In the genomic region with DNA sequence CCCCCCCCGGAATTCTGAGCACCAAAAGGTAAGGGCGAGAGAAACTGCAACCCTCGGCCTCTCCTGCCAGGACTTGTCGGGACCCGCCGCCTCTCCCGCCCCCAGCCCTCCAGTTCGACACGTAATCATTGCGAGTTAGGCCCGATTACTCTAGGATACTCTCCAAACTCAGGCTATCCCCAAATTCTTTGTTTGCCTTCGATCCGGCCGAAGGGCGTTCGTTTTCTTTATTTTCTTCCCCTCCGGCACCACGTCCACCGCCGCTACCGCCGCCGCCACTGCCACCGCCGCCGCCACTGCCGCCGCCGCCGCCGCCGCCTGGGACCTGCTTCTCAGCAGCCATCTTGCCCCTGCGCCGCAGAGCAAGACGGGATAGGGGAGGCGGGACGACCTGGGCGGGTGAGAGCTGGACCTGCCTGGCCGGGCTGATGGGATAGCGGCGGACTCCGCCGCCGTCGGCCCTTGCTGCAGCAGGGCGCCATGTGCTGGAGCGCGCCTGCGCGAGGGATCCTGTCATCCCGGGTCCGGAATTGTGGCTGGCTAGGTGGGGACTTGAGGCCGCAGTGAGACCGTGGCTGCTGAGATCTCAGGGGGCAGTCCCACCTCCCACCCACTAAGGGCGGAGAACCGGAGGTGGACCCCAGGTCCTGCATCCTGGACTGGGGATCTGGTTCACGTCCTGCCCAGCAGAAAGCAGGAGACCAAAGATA, we compare ENCODE assay signal across 8 cellular contexts. TPM values are rescaled to one million over a fixed set of nuclear protein-coding genes. Genes with fewer than 3 reads are reported as not detected.
A peak's percentile ranks its signal among the peaks of the same experiment; 100 is the strongest.
DNase-seq lines count a peak whose midpoint lies in the region; ATAC-seq and TF ChIP-seq lines count a peak whose summit lies in the region.

A gene (minus strand): TSS at position 369 of the 710 bp plus-strand sequence. CDS start 26 bp downstream, at position 343.

- TF ChIP-seq CTCF in Caco-2 (IDR thresholded peaks at IDR 0.05; ENCODE audit: insufficient read depth in 1 of 2, low read depth in 1 of 2, low read length in 1 of 2, severe bottlenecking in 1 of 2, unreplicated experiment in 1 of 2) (no peak), epithelial cell of esophagus (IDR thresholded peaks at IDR 0.05; ENCODE audit: insufficient read depth, low read depth, low read length, missing control alignments) (no peak), mucosa of descending colon (IDR thresholded peaks at IDR 0.05) (no peak)

- no peaks in the 10 kb centered on the region; the same call in none of the 2 replicates for H3K27me3 ChIP-seq in Caco-2 (replicated peaks; ENCODE audit: control insufficient read depth, insufficient read depth, low read length)

- BruUV-seq in Caco-2 (replicated peaks; lab: Mats Ljungman, UMichigan) = no TSS peak

- ATAC-seq in GM21423 (IDR thresholded peaks at IDR 0.05; ENCODE audit: unreplicated experiment) (peak; percentile 93), mucosa of descending colon (peak; percentile 99)

- H3K36me3 ChIP-seq in Caco-2 (ENCODE audit: control insufficient read depth, insufficient read depth, low read length) (no peaks in the 10 kb centered on the region), mucosa of descending colon (ENCODE audit: low read depth) (no peaks in the 10 kb centered on the region)

- intact Hi-C loops in Caco-2 (cut with micrococcal nuclease; ENCODE audit: unreplicated experiment) = loop anchor here (1.0 kb wide), 1 partner anchor 66 kb away; no protein-coding TSS in a partner anchor
- intact Hi-C loops in mucosa of descending colon (cut with DNase I, micrococcal nuclease) = no loop called here

- H3K27ac Mint-ChIP-seq in Caco-2 (ENCODE audit: unreplicated experiment) = peak within 1 kb of the TSS; percentile 91

- CTCF ChIA-PET in Caco-2 (lab: Charles Lee) = interaction anchor here (0.6 to 1.0 kb wide), 3 partner anchors 35 to 82 kb away, joined by 3 to 4 read pairs (median 3); no protein-coding TSS in a partner anchor

- H3K9me3 Mint-ChIP-seq in Caco-2 (ENCODE audit: unreplicated experiment) = no peaks in the 10 kb centered on the region

- H3K4me3 Mint-ChIP-seq in Caco-2 (ENCODE audit: unreplicated experiment) = peak within 1 kb of the TSS; percentile 97

- DNase-seq in Caco-2 = peak; percentile 96 to 97
- DNase-seq in HuH-7.5 (ENCODE audit: low spot score) = peak; percentile 95
- peak; percentile 93 for DNase-seq in OCI-M1 (lab: John Stamatoyannopoulos, UW)
- peak; percentile 74 for DNase-seq in activated T-cell treated with anti-CD3 and anti-CD28 coated beads for 4 hours
- peak; percentile 97 for DNase-seq in epithelial cell of esophagus (ENCODE audit: low read depth)
- DNase-seq in mucosa of descending colon = peak; percentile 94 to 95 (median 95)
- peak; percentile 62 to 75 for DNase-seq in stimulated activated CD8-positive, alpha-beta memory T cell treated with anti-CD3 and anti-CD28 coated beads, Interleukin-4, amount 100 ng/mL, for 1 hour (ENCODE audit: low read depth in 2 of 2, low spot score in 1 of 2)

- POLR2A ChIA-PET in Caco-2 (lab: Charles Lee) = interaction anchor here (0.5 to 1.0 kb wide), 9 partner anchors 13 to 312 kb away, joined by 3 to 8 read pairs (median 3); a partner anchor contains a TSS

- H3K4me1 Mint-ChIP-seq in Caco-2 (ENCODE audit: low read depth, unreplicated experiment) = peaks cover 9% of the 10 kb centered on the region

- H3K4me3 ChIP-seq in Caco-2 (ENCODE audit: low read depth, low read length) (peak within 1 kb of the TSS; percentile 83), epithelial cell of esophagus (ENCODE audit: low read length) (peak within 1 kb of the TSS; percentile 91), mucosa of descending colon (peak within 1 kb of the TSS; percentile 72)

- 0 out of 2 replicates have a peak, but pooled peaks cover 5% of the 10 kb centered on the region for H3K4me1 ChIP-seq in Caco-2
- peaks cover 44% of the 10 kb centered on the region for H3K4me1 ChIP-seq in mucosa of descending colon (ENCODE audit: low read depth)

- peaks cover 12% of the 10 kb centered on the region for H3K27me3 Mint-ChIP-seq in Caco-2 (ENCODE audit: insufficient read depth, unreplicated experiment)

- H3K36me3 Mint-ChIP-seq in Caco-2 (ENCODE audit: insufficient read depth, unreplicated experiment) = peaks cover 42% of the 10 kb centered on the region

- H3K9me3 ChIP-seq in Caco-2 (no peaks in the 10 kb centered on the region), mucosa of descending colon (no peaks in the 10 kb centered on the region)

RNA-seq across cellular contexts. Expression of the gene that starts here (rescaled TPM):
- total RNA-seq in Caco-2 (2022) (105 and 113 TPM in 2 replicates), mucosa of descending colon (10 to 100 TPM; 47.3 to 86.6 (median 53.0) TPM)

Comparison
In these comparisons a context has a peak if more than half of its experiments do, and no peak if none do; other contexts are left out.
1. Peak in every context shown above with its lines: DNase-seq, ATAC-seq and H3K4me3 ChIP-seq.